ENCODE assay signal across 18 cellular contexts in the genomic region with DNA sequence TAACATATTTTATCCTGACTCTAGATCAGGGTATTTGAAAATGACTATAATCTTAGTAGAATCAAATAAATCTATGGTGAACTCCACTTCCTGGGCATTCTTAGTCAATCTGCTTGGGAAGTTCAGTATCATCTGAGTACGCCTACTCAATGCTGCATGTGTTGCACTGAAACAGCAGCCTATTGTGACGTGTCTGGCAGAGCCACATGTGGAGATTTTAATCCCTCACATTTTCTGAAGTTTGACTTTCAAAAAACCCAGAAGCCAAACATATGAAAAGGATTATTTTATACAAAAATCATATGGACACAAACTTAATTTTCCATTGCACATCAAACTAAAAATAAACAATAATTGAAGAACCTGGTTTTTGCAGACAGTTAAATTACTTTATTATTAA.
DNase-seq lines count a peak whose midpoint lies in the region; ATAC-seq and TF ChIP-seq lines count a peak whose summit lies in the region.
"Had no signal": no experiment of that assay in that cellular context is flagged by ENCODE, and none has a peak within 500 bp of the region (broad histone marks: within the 10 kb centered on the region; RNA-seq: fewer than 3 reads in every experiment).

No MANE protein-coding gene starts in this region.

- 8 to 16% methylated on average over 2 of the region's 2 CpGs for WGBS in GM23248 (ENCODE audit: low coverage in 1 of 2, low lambda C conversion rate in 2 of 2, missing lambda C conversion rate in 2 of 2), 2 experiments

- H3F3A ChIP-seq in GM23248 (ENCODE audit: insufficient read depth): peaks cover 12% of the 10 kb centered on the region; the same call in 1 of the 2 replicates

- H3K27ac ChIP-seq in A673 (ENCODE audit: low read depth, low read length, poor library complexity, severe bottlenecking) (peak overlapping the region; percentile 75), GM23248 (peak overlapping the region; percentile 72), cingulate gyrus (ENCODE audit: low read depth, low read length) (peak overlapping the region; percentile 70), layer of hippocampus (ENCODE audit: low read depth, low read length) (peak overlapping the region; percentile 39)

- DNase-seq in A673 (ENCODE audit: low spot score): peak; percentile 92
- peak; percentile 92 for DNase-seq in GM23248
- DNase-seq in T-helper 9 cell: no peak
- DNase-seq in UCSD-AML1 (lab: John Stamatoyannopoulos, UW; ENCODE audit: unreplicated experiment): no peak
- DNase-seq in SK-N-DZ (ENCODE audit: low spot score): no peak
- DNase-seq: activated T-cell treated with anti-CD3 and anti-CD28 coated beads for 4 hours, AML-193, cerebellar nuclear complex, GOT3, NCI-H1694 treated with DMSO at 0.1 percent for 48 hours, NCI-H748 treated with DMSO at 0.1 percent for 48 hours, T-helper 2 cell had no signal

- H2AFZ ChIP-seq in GM23248: peak overlapping the region; percentile 47; the same call in 1 of the 2 replicates

- intact Hi-C loops in A673 (cut with micrococcal nuclease; ENCODE audit: unreplicated experiment): no loop called here

- H3K9ac ChIP-seq in GM23248: peak overlapping the region; percentile 59

- no peaks in the 10 kb centered on the region for H3K9me3 ChIP-seq in A673 (ENCODE audit: low read depth, low read length, poor library complexity, severe bottlenecking)
- H3K9me3 ChIP-seq in GM23248 (ENCODE audit: low read depth): no peaks in the 10 kb centered on the region

- peak overlapping the region; percentile 36 for H3K4me2 ChIP-seq in GM23248 (ENCODE audit: unreplicated experiment)

- H3K9me2 ChIP-seq in GM23248 (ENCODE audit: insufficient read depth): no peaks in the 10 kb centered on the region

- H3K4me1 ChIP-seq in A673 (ENCODE audit: insufficient read depth, low read length, poor library complexity, severe bottlenecking) (peaks cover 40% of the 10 kb centered on the region), GM23248 (ENCODE audit: insufficient read depth) (peaks cover 36% of the 10 kb centered on the region)

- H3K27me3 ChIP-seq in A673 (replicated peaks; ENCODE audit: insufficient read depth, low read depth, low read length, poor library complexity) (no peaks in the 10 kb centered on the region), GM23248 (replicated peaks; ENCODE audit: insufficient read depth) (no peaks in the 10 kb centered on the region), layer of hippocampus (ENCODE audit: control insufficient read depth, insufficient read depth, low read length) (no peaks in the 10 kb centered on the region)

- CTCF ChIA-PET in A673 (lab: Charles Lee): no interaction called here

- in situ Hi-C loops in GM23248 (cut with MboI): no loop called here

- POLR2A ChIA-PET in A673 (lab: Charles Lee; ENCODE audit: low non-redundant PET): no interaction called here

- H3K4me3 ChIP-seq in A673 (ENCODE audit: low read depth, low read length, poor library complexity, severe bottlenecking) (no peak overlapping the region), GM23248 (peak overlapping the region; percentile 15; the same call in 1 of the 2 replicates)
- H3K4me3 ChIP-seq: lung, skin epidermis had no signal

- ATAC-seq in GM21381 (IDR thresholded peaks at IDR 0.05; ENCODE audit: unreplicated experiment): no peak
- ATAC-seq: activated naive CD4-positive, alpha-beta T cell treated with anti-CD3 and anti-CD28 coated beads, Interleukin-2, amount 50 U/mL, for 72 hours had no signal

- H3K36me3 ChIP-seq in A673 (ENCODE audit: insufficient read depth, low read length, poor library complexity, severe bottlenecking): no peaks in the 10 kb centered on the region
- H3K36me3 ChIP-seq in GM23248 (ENCODE audit: low read depth): no peaks in the 10 kb centered on the region

- TF ChIP-seq CTCF in A673 (conservative IDR thresholded peaks at IDR 0.05; ENCODE audit: low read depth, low read length): no peak

- no peaks in the 10 kb centered on the region for H4K20me1 ChIP-seq in GM23248 (ENCODE audit: insufficient read depth)

- peaks cover 46% of the 10 kb centered on the region for H3K79me2 ChIP-seq in GM23248 (ENCODE audit: insufficient read depth)

- BruUV-seq in A673 (replicated peaks; lab: Mats Ljungman, UMichigan): no TSS peak

Comparison
In these comparisons a context has a peak if more than half of its experiments do, and no peak if none do; other contexts are left out.
1. DNase-seq: peak in A673 (single experiment) and GM23248 (single experiment); none in T-helper 9 cell (single experiment), UCSD-AML1 (single experiment) and SK-N-DZ (single experiment).
2. Peak in every context shown above with its lines, with median percentiles within 50 percentile points of each other: H3K27ac ChIP-seq.